ENCODE assay signal across 8 cellular contexts in the genomic region with DNA sequence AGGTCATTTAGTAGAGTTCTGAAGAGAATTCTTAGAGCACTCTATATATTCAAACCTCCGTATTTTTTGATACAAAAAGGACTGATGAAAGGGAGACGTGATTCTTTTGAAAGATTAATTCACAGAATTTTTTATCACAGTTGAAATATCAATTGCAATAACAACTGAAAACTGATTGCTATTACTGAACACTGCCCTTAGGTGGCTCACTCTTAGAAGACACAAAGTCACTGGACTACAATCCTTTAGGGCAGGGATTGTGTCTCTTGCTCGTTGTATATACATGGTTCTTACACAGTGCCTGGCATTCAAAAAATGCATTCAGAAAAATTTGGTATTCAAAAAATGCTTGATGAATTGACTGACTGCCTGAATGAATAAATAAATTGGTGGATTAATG. TPM values are rescaled to one million over a fixed set of nuclear protein-coding genes. Genes with fewer than 3 reads are reported as not detected.
DNase-seq lines count a peak whose midpoint lies in the region; ATAC-seq, FAIRE-seq and TF ChIP-seq lines count a peak whose summit lies in the region.

No MANE protein-coding gene starts in this region.

- H3K4me1 ChIP-seq in RWPE2 (ENCODE audit: insufficient read depth, poor library complexity, severe bottlenecking) (peaks cover 23% of the 10 kb centered on the region), fibroblast of lung (ENCODE audit: control insufficient read depth, extremely low read depth, insufficient read depth, low read length) (peaks cover 14% of the 10 kb centered on the region), small intestine (ENCODE audit: control insufficient read depth in 2 of 2, insufficient read depth in 1 of 2, low read depth in 1 of 2, low read length in 1 of 2) (no peaks in the 10 kb centered on the region)

- TF ChIP-seq CTCF in AG09319 (IDR thresholded peaks at IDR 0.05; ENCODE audit: low read depth, low read length): peak; percentile 45
- peak; percentile 77 for TF ChIP-seq CTCF in RWPE2 (IDR thresholded peaks at IDR 0.05; ENCODE audit: poor library complexity, severe bottlenecking)
- peak; percentile 49 to 73 for TF ChIP-seq CTCF in fibroblast of lung (conservative IDR thresholded peaks at IDR 0.05 in 1 of 2, IDR thresholded peaks at IDR 0.05 in 1 of 2; ENCODE audit: low read depth in 1 of 2, low read length in 2 of 2)

- no peaks in the 10 kb centered on the region for H3K27me3 ChIP-seq in RWPE2 (ENCODE audit: insufficient read depth, poor library complexity, severe bottlenecking)
- H3K27me3 ChIP-seq in fibroblast of lung (ENCODE audit: control insufficient read depth, insufficient read depth, low read length): no peaks in the 10 kb centered on the region
- no peaks in the 10 kb centered on the region for H3K27me3 ChIP-seq in small intestine (ENCODE audit: control insufficient read depth in 2 of 2, insufficient read depth in 2 of 2, low read length in 2 of 2)

- H3K9ac ChIP-seq in fibroblast of lung (ENCODE audit: insufficient read depth, low read length): no peak overlapping the region

- no peak overlapping the region for H2AFZ ChIP-seq in fibroblast of lung (ENCODE audit: low read length)

- no peak overlapping the region for H3K27ac ChIP-seq in RWPE2 (ENCODE audit: poor library complexity, severe bottlenecking)
- H3K27ac ChIP-seq in fibroblast of lung (ENCODE audit: insufficient read depth, low read length): no peak overlapping the region
- H3K27ac ChIP-seq in small intestine (ENCODE audit: low read depth in 1 of 2, low read length in 1 of 2): no peak overlapping the region

- H3K36me3 ChIP-seq in RWPE2 (ENCODE audit: low read depth) (no peaks in the 10 kb centered on the region), fibroblast of lung (ENCODE audit: control insufficient read depth, insufficient read depth, low read length) (no peaks in the 10 kb centered on the region), small intestine (ENCODE audit: control insufficient read depth in 2 of 2, insufficient read depth in 2 of 2, low read length in 2 of 2) (no peaks in the 10 kb centered on the region)

- FAIRE-seq in small intestine (lab: Jason Lieb, UNC): peak; percentile 19

- no peaks in the 10 kb centered on the region for H3K9me3 ChIP-seq in RWPE2 (ENCODE audit: severe bottlenecking)
- no peaks in the 10 kb centered on the region for H3K9me3 ChIP-seq in fibroblast of lung (ENCODE audit: control insufficient read depth, insufficient read depth, low read depth, low read length)
- H3K9me3 ChIP-seq in small intestine (ENCODE audit: control insufficient read depth, low read depth): no peaks in the 10 kb centered on the region

- 14 to 34% (median 18%) methylated on average over 3 of the region's 3 CpGs for WGBS in small intestine, 3 donors

- no peaks in the 10 kb centered on the region for H3K79me2 ChIP-seq in fibroblast of lung (ENCODE audit: control insufficient read depth, insufficient read depth, low read length)

- no peak for DNase-seq in AG09319 (ENCODE audit: extremely low read depth, low read depth)
- no peak for DNase-seq in RWPE2 (ENCODE audit: low spot score)
- DNase-seq in fibroblast of lung (ENCODE audit: low read depth in 2 of 2): peak in 1 of 2 donors; percentile 68
- DNase-seq in small intestine: peak; percentile 37
- DNase-seq in DMS79 (lab: John Stamatoyannopoulos, UW): no peak
- DNase-seq in NCI-H526 treated with DMSO at 0.1 percent for 48 hours (lab: John Stamatoyannopoulos, UW): no peak

- H4K20me1 ChIP-seq in fibroblast of lung (ENCODE audit: control insufficient read depth, extremely low read depth, insufficient read depth, low read length): no peaks in the 10 kb centered on the region

- ATAC-seq in GM18498 (IDR thresholded peaks at IDR 0.05; ENCODE audit: unreplicated experiment) (peak; percentile 65), HG03342 (IDR thresholded peaks at IDR 0.05; ENCODE audit: unreplicated experiment) (peak; percentile 77), RWPE2 (ENCODE audit: low read depth) (peak; percentile 47; the same call in 1 of the 3 replicates)

- no peak overlapping the region for H3K4me2 ChIP-seq in fibroblast of lung (ENCODE audit: extremely low read depth, insufficient read depth, low read length)

- no peak overlapping the region for H3K4me3 ChIP-seq in RWPE2 (ENCODE audit: severe bottlenecking)
- no peak overlapping the region for H3K4me3 ChIP-seq in fibroblast of lung (replicated peaks in 1 of 4; ENCODE audit: control extremely low read depth in 1 of 4, insufficient read depth in 1 of 4, low read depth in 3 of 4, low read length in 4 of 4)
- H3K4me3 ChIP-seq in small intestine (ENCODE audit: low read depth in 1 of 2, low read length in 2 of 2): no peak overlapping the region

RNA-seq across cellular contexts. Expression of a gene that starts 17.1 kb away (rescaled TPM):
- total RNA-seq in fibroblast of lung: 0.33 and 1.0 TPM in 2 replicates
- polyA plus RNA-seq in fibroblast of lung: 0.18 and 1.3 TPM in 2 replicates
- 0.44 and 0.70 TPM in 2 replicates for polyA plus RNA-seq in fibroblast of lung (2012)
- 0.22 TPM in 1 of 2 replicates, not detected in the other for polyA minus RNA-seq in fibroblast of lung (ENCODE audit: low replicate concordance)
- 10 to 100 TPM in 2 of 3 donors, 1 to 10 TPM in 1; 2.7 to 16.9 (median 11.3) TPM for polyA plus RNA-seq in small intestine
